8 cellular contexts compared by ENCODE assay signal in genomic region chr17:74042744-74043486, GRCh38.
DNase-seq lines count a peak whose midpoint lies in the region; ATAC-seq and TF ChIP-seq lines count a peak whose summit lies in the region.

No MANE protein-coding gene starts in this region.

- H3K4me3 ChIP-seq in NB4 (ENCODE audit: low read depth, low read length) (no peak overlapping the region), dorsolateral prefrontal cortex (peak overlapping the region in 1 of 59 donors; percentile 20), skeletal muscle cell (ENCODE audit: low read depth, low read length) (no peak overlapping the region), ovary (no peak overlapping the region), GM23338 (no peak overlapping the region)
- H3K4me3 ChIP-seq in CD8-positive, alpha-beta memory T cell (ENCODE audit: low read length) = no peak overlapping the region

- TF ChIP-seq EP300 in ovary (IDR thresholded peaks at IDR 0.05) = no peak

- intact Hi-C loops in dorsolateral prefrontal cortex (cut with DNase I) (no loop called here), ovary (cut with DNase I) (no loop called here)

- POLR2A ChIA-PET in CD8-positive, alpha-beta memory T cell (lab: Charles Lee) = no interaction called here

- no peak overlapping the region for H3K4me3 Mint-ChIP-seq in GM23338
- no peak overlapping the region for H3K4me3 Mint-ChIP-seq in CD8-positive, alpha-beta memory T cell

- H3K9me2 ChIP-seq in GM23338 (ENCODE audit: insufficient read depth) = no peaks in the 10 kb centered on the region

- H2AFZ ChIP-seq in GM23338 = no peak overlapping the region

- H4K20me1 ChIP-seq in GM23338 (replicated peaks; ENCODE audit: insufficient read depth) = no peaks in the 10 kb centered on the region

- 58 to 68% (median 62%) methylated on average over 8 of the region's 8 CpGs for WGBS in ovary, 3 donors

- ATAC-seq in GM19324 (IDR thresholded peaks at IDR 0.05; ENCODE audit: low FRiP score, unreplicated experiment) (no peak), GM23338 (no peak)

- H3K9me3 Mint-ChIP-seq in GM23338 = no peaks in the 10 kb centered on the region
- H3K9me3 Mint-ChIP-seq in CD8-positive, alpha-beta memory T cell = no peaks in the 10 kb centered on the region

- H3K36me3 Mint-ChIP-seq in GM23338 (ENCODE audit: low read depth) = no peaks in the 10 kb centered on the region
- H3K36me3 Mint-ChIP-seq in CD8-positive, alpha-beta memory T cell = no peaks in the 10 kb centered on the region

- H3K9me3 ChIP-seq in ovary = no peaks in the 10 kb centered on the region
- no peaks in the 10 kb centered on the region for H3K9me3 ChIP-seq in CD8-positive, alpha-beta memory T cell (ENCODE audit: low read length)

- H3K27me3 ChIP-seq in dorsolateral prefrontal cortex (no peaks in the 10 kb centered on the region), ovary (no peaks in the 10 kb centered on the region), GM23338 (ENCODE audit: insufficient read depth) (no peaks in the 10 kb centered on the region)
- no peaks in the 10 kb centered on the region for H3K27me3 ChIP-seq in CD8-positive, alpha-beta memory T cell (ENCODE audit: insufficient read depth, low read length, poor library complexity, severe bottlenecking)

- H3K27ac Mint-ChIP-seq in GM23338 = no peak overlapping the region
- no peak overlapping the region for H3K27ac Mint-ChIP-seq in CD8-positive, alpha-beta memory T cell

- peaks cover 6% of the 10 kb centered on the region for H3K27me3 Mint-ChIP-seq in GM23338 (ENCODE audit: insufficient read depth, low read depth, poor library complexity)
- peaks cover 10 to 15% of the 10 kb centered on the region in 2 donors for H3K27me3 Mint-ChIP-seq in CD8-positive, alpha-beta memory T cell

- no peaks in the 10 kb centered on the region for H3K79me2 ChIP-seq in GM23338 (replicated peaks; ENCODE audit: insufficient read depth)

- CTCF ChIA-PET in CD8-positive, alpha-beta memory T cell (lab: Charles Lee) = no interaction called here

- H3F3A ChIP-seq in GM23338 (replicated peaks; ENCODE audit: low read depth) = no peaks in the 10 kb centered on the region

- H3K4me1 Mint-ChIP-seq in GM23338 = no peaks in the 10 kb centered on the region
- H3K4me1 Mint-ChIP-seq in CD8-positive, alpha-beta memory T cell = no peaks in the 10 kb centered on the region

- H3K36me3 ChIP-seq in ovary (no peaks in the 10 kb centered on the region), GM23338 (ENCODE audit: insufficient read depth) (no peaks in the 10 kb centered on the region)
- H3K36me3 ChIP-seq in CD8-positive, alpha-beta memory T cell (ENCODE audit: insufficient read depth, low read length) = no peaks in the 10 kb centered on the region

- no peak overlapping the region for H3K4me2 ChIP-seq in GM23338

- TF ChIP-seq POLR2A in NB4 (IDR thresholded peaks at IDR 0.05; ENCODE audit: extremely low read depth, insufficient read length) = no peak
- no peak for TF ChIP-seq POLR2A in ovary (IDR thresholded peaks at IDR 0.05)

- TF ChIP-seq CTCF in NB4 (IDR thresholded peaks at IDR 0.05; ENCODE audit: low read depth, low read length) (no peak), dorsolateral prefrontal cortex (IDR thresholded peaks at IDR 0.05 in 54 of 56, conservative IDR thresholded peaks at IDR 0.05 in 2 of 56; ENCODE audit: low read depth in 1 of 56, partially characterized antibody in 56 of 56) (no peak), ovary (IDR thresholded peaks at IDR 0.05) (no peak), GM23338 (conservative IDR thresholded peaks at IDR 0.05; ENCODE audit: low read depth in 2 of 2) (no peak)

- H3K27ac ChIP-seq in dorsolateral prefrontal cortex (peak overlapping the region in 58 of 59 donors; percentile 30 to 96 (median 87)), ovary (no peak overlapping the region), GM23338 (ENCODE audit: low read depth) (no peak overlapping the region)
- no peak overlapping the region for H3K27ac ChIP-seq in CD8-positive, alpha-beta memory T cell (ENCODE audit: low read depth, low read length)

- no peaks in the 10 kb centered on the region for H3K4me1 ChIP-seq in ovary (ENCODE audit: insufficient read depth)
- H3K4me1 ChIP-seq in GM23338 (ENCODE audit: insufficient read depth) = no peaks in the 10 kb centered on the region
- H3K4me1 ChIP-seq in CD8-positive, alpha-beta memory T cell (ENCODE audit: insufficient read depth, low read length) = no peaks in the 10 kb centered on the region

- DNase-seq in DMS153 treated with DMSO at 0.1 percent for 48 hours (lab: John Stamatoyannopoulos, UW; ENCODE audit: unreplicated experiment) = peak; percentile 12
- DNase-seq in NB4 (ENCODE audit: low read depth) = peak; percentile 60
- DNase-seq in dorsolateral prefrontal cortex = peak; percentile 35 to 93 (median 82)
- DNase-seq in skeletal muscle cell (ENCODE audit: low read depth) = peak; percentile 54
- DNase-seq in ovary = no peak
- DNase-seq in GM23338 (ENCODE audit: low spot score) = no peak
- DNase-seq in CD8-positive, alpha-beta memory T cell = no peak

TF ChIP-seq in GM23338, 12 proteins besides CTCF, POLR2A, EP300 and RAD21 (continues in another document):
- TF ChIP-seq POLR2AphosphoS5 (IDR thresholded peaks at IDR 0.05; ENCODE audit: low read depth) (no peak), ZNF331 (CRISPR knock-in tag; IDR thresholded peaks at IDR 0.05; ENCODE audit: low read depth) (no peak), STAT1 (IDR thresholded peaks at IDR 0.05; ENCODE audit: unreplicated experiment) (no peak), REST (IDR thresholded peaks at IDR 0.05; ENCODE audit: unreplicated experiment) (no peak), ETS1 (IDR thresholded peaks at IDR 0.05) (no peak), ZNF114 (CRISPR knock-in tag; IDR thresholded peaks at IDR 0.05) (no peak), CREB1 (CRISPR knock-in tag; IDR thresholded peaks at IDR 0.05; ENCODE audit: low read depth) (no peak)

Comparison
In these comparisons a context has a peak if more than half of its experiments do, and no peak if none do; other contexts are left out.
1. DNase-seq: peak in DMS153 treated with DMSO at 0.1 percent for 48 hours (single experiment), NB4 (single experiment), dorsolateral prefrontal cortex (10 of 10) and skeletal muscle cell (single experiment); none in ovary (0 of 5), GM23338 (single experiment) and CD8-positive, alpha-beta memory T cell (0 of 5).
2. H3K27ac ChIP-seq: peak in dorsolateral prefrontal cortex (58 of 59); none in ovary (0 of 2), GM23338 (single experiment) and CD8-positive, alpha-beta memory T cell (single experiment).